ENCODE assay signal across 12 cellular contexts in the genomic region with DNA sequence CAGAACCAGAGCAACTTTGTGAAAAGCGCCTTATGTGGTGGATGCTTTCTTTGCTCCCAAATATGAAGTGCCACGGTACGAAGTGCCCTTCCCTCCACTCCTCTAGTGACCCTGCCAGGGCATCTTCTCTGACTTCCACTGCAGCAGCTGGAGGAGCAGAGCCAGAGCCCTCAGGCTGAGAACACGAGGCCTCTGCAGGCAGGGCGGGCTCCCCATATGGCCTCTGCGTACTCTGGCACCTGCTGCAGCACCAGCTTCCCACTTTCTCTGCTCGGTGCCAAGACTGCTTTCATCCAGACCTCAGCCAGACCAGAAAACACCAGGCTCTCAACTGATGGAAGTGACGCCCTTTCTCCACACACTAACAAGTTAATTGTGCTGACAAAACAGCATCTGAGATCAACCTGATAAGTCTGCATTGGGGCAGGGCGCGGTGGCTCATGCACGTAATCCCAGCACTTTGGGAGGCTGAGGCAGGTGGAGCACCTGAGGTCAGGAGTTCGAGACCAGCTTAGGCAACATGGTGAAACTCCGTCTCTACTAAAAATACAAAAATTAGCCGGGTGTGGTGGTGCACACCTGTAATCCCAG. TPM values are rescaled to one million over a fixed set of nuclear protein-coding genes. Genes with fewer than 3 reads are reported as not detected.
DNase-seq lines count a peak whose midpoint lies in the region; TF ChIP-seq lines count a peak whose summit lies in the region.
"Had no signal": no experiment of that assay in that cellular context is flagged by ENCODE, and none has a peak within 500 bp of the region (broad histone marks: within the 10 kb centered on the region; RNA-seq: fewer than 3 reads in every experiment).

No MANE protein-coding gene starts in this region.

- H3K23me2 ChIP-seq in H9 (ENCODE audit: insufficient read length, low read depth, low read length, poor library complexity, severe bottlenecking): no peaks in the 10 kb centered on the region

- no peaks in the 10 kb centered on the region for H3K79me1 ChIP-seq in H9 (ENCODE audit: insufficient read depth, low read depth, low read length, poor library complexity, severe bottlenecking)

- H3K18ac ChIP-seq in H9 (ENCODE audit: insufficient read length, low read depth, low read length): no peak overlapping the region

- in situ Hi-C loops in G401 (cut with HindIII; ENCODE audit: low sequenced_read_pairs): no loop called here

- H3K36me3 ChIP-seq in BE2C (peaks cover 58% of the 10 kb centered on the region), breast epithelium (peaks cover 14% of the 10 kb centered on the region)

- no peak overlapping the region for H4K91ac ChIP-seq in H9 (ENCODE audit: insufficient read length, low read depth, low read length)

- no peaks in the 10 kb centered on the region for H3K79me2 ChIP-seq in H9 (ENCODE audit: insufficient read depth, low read length)

- whole genome bisulfite sequencing in H9 (ENCODE audit: extremely low coverage, insufficient read length, low lambda C conversion rate): no CpG with 5 or more reads among the region's 14 CpGs

- H3K27ac ChIP-seq in breast epithelium (no peak overlapping the region), H9 (ENCODE audit: insufficient read length, low read depth, low read length) (no peak overlapping the region)

- no peak overlapping the region for H3K4me3 ChIP-seq in BE2C (ENCODE audit: low read depth, low read length)
- no peak overlapping the region for H3K4me3 ChIP-seq in breast epithelium

- TF ChIP-seq CTCF in BE2C (IDR thresholded peaks at IDR 0.05; ENCODE audit: low read depth, low read length): no peak
- no peak for TF ChIP-seq CTCF in breast epithelium (IDR thresholded peaks at IDR 0.05)
- no peak for TF ChIP-seq CTCF in H9 (conservative IDR thresholded peaks at IDR 0.05)

- no peak overlapping the region for H2AK5ac ChIP-seq in H9 (ENCODE audit: insufficient read length, low read length)

- H3K27me3 ChIP-seq in BE2C: no peaks in the 10 kb centered on the region
- H3K27me3 ChIP-seq in breast epithelium: no peaks in the 10 kb centered on the region
- no peaks in the 10 kb centered on the region for H3K27me3 ChIP-seq in H9 (ENCODE audit: insufficient read depth, low read length)

- no peak overlapping the region for H4K5ac ChIP-seq in H9 (ENCODE audit: insufficient read length, low read depth, low read length)

- H4K8ac ChIP-seq in H9 (replicated peaks; ENCODE audit: insufficient read length, low read depth, low read length): no peak overlapping the region

- intact Hi-C loops in breast epithelium (cut with DNase I; ENCODE audit: low total_unique reads): no loop called here

- H2BK5ac ChIP-seq in H9 (ENCODE audit: insufficient read length, low read length): no peak overlapping the region

- H3K27ac Mint-ChIP-seq in H9: no peak overlapping the region
- H3K27ac Mint-ChIP-seq: CD4-positive, alpha-beta T cell had no signal

- no peak overlapping the region for H3K23ac ChIP-seq in H9 (ENCODE audit: insufficient read length, low read depth, low read length)

- no peak overlapping the region for H3K4me3 Mint-ChIP-seq in H9
- H3K4me3 Mint-ChIP-seq: CD4-positive, alpha-beta T cell had no signal

- H3K9me3 ChIP-seq in BE2C: no peaks in the 10 kb centered on the region
- no peaks in the 10 kb centered on the region for H3K9me3 ChIP-seq in breast epithelium
- no peaks in the 10 kb centered on the region for H3K9me3 ChIP-seq in H9 (ENCODE audit: control insufficient read depth, low read depth, low read length)

- H2BK12ac ChIP-seq in H9 (ENCODE audit: insufficient read length, low read depth, low read length): no peak overlapping the region

- no peak overlapping the region for H3K56ac ChIP-seq in H9 (ENCODE audit: insufficient read length, low read depth, low read length)

- H2BK15ac ChIP-seq in H9 (ENCODE audit: low read depth, low read length): no peak overlapping the region

- no peak overlapping the region for H3T11ph ChIP-seq in H9 (ENCODE audit: low read length)

- H3K36me3 Mint-ChIP-seq in H9 (ENCODE audit: insufficient read depth in 1 of 3, low read depth in 3 of 3): peaks cover 35 to 85% (median 61%) of the 10 kb centered on the region in 3 experiments; a peak in 6 of 7 replicates

- DNase-seq in BE2C (peak; percentile 45), G401 (ENCODE audit: low spot score) (peak; percentile 76), NCI-H446 treated with DMSO at 0.1 percent for 48 hours (lab: John Stamatoyannopoulos, UW) (peak; percentile 36), cerebellar cortex (ENCODE audit: low spot score) (peak; percentile 67), breast epithelium (ENCODE audit: low spot score in 2 of 2) (no peak), H9 (no peak), NCI-H748 (lab: John Stamatoyannopoulos, UW; ENCODE audit: unreplicated experiment) (no peak)
- DNase-seq in activated naive CD4-positive, alpha-beta T cell (lab: John Stamatoyannopoulos, UW): no peak
- DNase-seq: ACHN; CD4-positive, alpha-beta T cell; DND-41; GF-D8 had no signal

- no peak overlapping the region for H3K14ac ChIP-seq in H9 (ENCODE audit: insufficient read depth, low read length)

- no peak for TF ChIP-seq POLR2A in breast epithelium (IDR thresholded peaks at IDR 0.05)

- no peaks in the 10 kb centered on the region for H4K20me1 ChIP-seq in H9 (ENCODE audit: control insufficient read depth, insufficient read depth, insufficient read length)

- H2BK120ac ChIP-seq in H9 (ENCODE audit: low read depth, low read length, poor library complexity, severe bottlenecking): no peak overlapping the region

- H3K4me1 Mint-ChIP-seq in H9: no peaks in the 10 kb centered on the region

- H3K4me1 ChIP-seq in BE2C (no peaks in the 10 kb centered on the region; the same call in 1 of the 2 replicates), breast epithelium (no peaks in the 10 kb centered on the region), H9 (ENCODE audit: insufficient read depth, low read length) (no peaks in the 10 kb centered on the region)

- no peak overlapping the region for H2AFZ ChIP-seq in H9 (ENCODE audit: low read length)

- H3K27me3 Mint-ChIP-seq in H9 (ENCODE audit: low read depth): no peaks in the 10 kb centered on the region; the same call in 1 of the 2 replicates
- H3K27me3 Mint-ChIP-seq: CD4-positive, alpha-beta T cell had no signal

- no peaks in the 10 kb centered on the region; a peak in 1 of 5 replicates for H3K9me3 Mint-ChIP-seq in H9
- H3K9me3 Mint-ChIP-seq: CD4-positive, alpha-beta T cell had no signal

- no peak overlapping the region for H3K4ac ChIP-seq in H9 (ENCODE audit: low read depth, low read length)

- H3K4me2 ChIP-seq in H9 (ENCODE audit: insufficient read depth, insufficient read length, low read length): no peak overlapping the region

- no peak overlapping the region for H2BK20ac ChIP-seq in H9 (ENCODE audit: low read depth, low read length, poor library complexity, severe bottlenecking)

- no peak overlapping the region for H3K9ac ChIP-seq in H9 (ENCODE audit: extremely low read depth, insufficient read length, low read length)

RNA-seq across cellular contexts. Expression of a gene that starts 12.8 kb away (rescaled TPM):
- 105 TPM for polyA plus RNA-seq in BE2C (2012; ENCODE audit: insufficient read depth, insufficient read length, low read depth)
- 74.1 and 84.8 TPM in 2 replicates for total RNA-seq in G401 (2014; rRNA removed; shearing (Covaris generic))
- total RNA-seq in breast epithelium (10 to 100 TPM; 30.8 to 51.0 (median 31.8) TPM), H9 (2021) (74.4 and 76.0 TPM in 2 replicates)

RNA-seq across cellular contexts. Expression of a gene that starts 13.5 kb away (rescaled TPM):
- polyA plus RNA-seq in BE2C (2012; ENCODE audit: insufficient read depth, insufficient read length, low read depth): 7.1 TPM
- total RNA-seq in G401 (2014; rRNA removed; shearing (Covaris generic)): 43.4 and 46.7 TPM in 2 replicates
- total RNA-seq in breast epithelium (under 1 TPM in 1 of 3 donors, not detected in 2; 0.48 TPM), H9 (2021) (32.7 and 35.7 TPM in 2 replicates)

RNA-seq across cellular contexts. Expression of a gene that starts 18.7 kb away (rescaled TPM):
- polyA plus RNA-seq in BE2C (2012; ENCODE audit: insufficient read depth, insufficient read length, low read depth): 169 TPM
- total RNA-seq in G401 (2014; rRNA removed; shearing (Covaris generic)): 60.2 and 63.3 TPM in 2 replicates
- total RNA-seq in breast epithelium (100 to 1,000 TPM in 1 of 3 donors, 10 to 100 TPM in 2; 46.7 to 111 (median 54.4) TPM), H9 (2021) (17.4 and 19.3 TPM in 2 replicates)

RNA-seq across cellular contexts. Expression of a gene that starts 33.9 kb away (rescaled TPM):
- 173 TPM for polyA plus RNA-seq in BE2C (2012; ENCODE audit: insufficient read depth, insufficient read length, low read depth)
- 48.9 and 61.5 TPM in 2 replicates for total RNA-seq in G401 (2014; rRNA removed; shearing (Covaris generic))
- total RNA-seq in breast epithelium: 10 to 100 TPM; 25.3 to 36.0 (median 31.8) TPM
- total RNA-seq in H9 (2021): 15.2 and 18.0 TPM in 2 replicates

RNA-seq across cellular contexts. Expression of a gene that starts 34.7 kb away (rescaled TPM):
- polyA plus RNA-seq in BE2C (2012; ENCODE audit: insufficient read depth, insufficient read length, low read depth): 87.6 TPM
- 41.5 and 45.5 TPM in 2 replicates for total RNA-seq in G401 (2014; rRNA removed; shearing (Covaris generic))
- 10 to 100 TPM; 13.5 to 22.9 (median 18.4) TPM for total RNA-seq in breast epithelium
- total RNA-seq in H9 (2021): 51.9 and 53.0 TPM in 2 replicates

Comparison
In these comparisons a context has a peak if more than half of its experiments do, and no peak if none do; other contexts are left out.
1. DNase-seq: peak in BE2C (single experiment), G401 (single experiment), NCI-H446 treated with DMSO at 0.1 percent for 48 hours (single experiment) and cerebellar cortex (single experiment); none in breast epithelium (0 of 2), H9 (single experiment), activated naive CD4-positive, alpha-beta T cell (0 of 4) and NCI-H748 (single experiment).
2. RNA of a gene that starts 13.5 kb away (total RNA-seq): 43.4 to 46.7 TPM in G401 and 32.7 to 35.7 TPM in H9; 0.48 TPM in breast epithelium; every median in the first group is over 10 times any median in the second.